1 cellular context compared by ENCODE assay signal in the genomic region with DNA sequence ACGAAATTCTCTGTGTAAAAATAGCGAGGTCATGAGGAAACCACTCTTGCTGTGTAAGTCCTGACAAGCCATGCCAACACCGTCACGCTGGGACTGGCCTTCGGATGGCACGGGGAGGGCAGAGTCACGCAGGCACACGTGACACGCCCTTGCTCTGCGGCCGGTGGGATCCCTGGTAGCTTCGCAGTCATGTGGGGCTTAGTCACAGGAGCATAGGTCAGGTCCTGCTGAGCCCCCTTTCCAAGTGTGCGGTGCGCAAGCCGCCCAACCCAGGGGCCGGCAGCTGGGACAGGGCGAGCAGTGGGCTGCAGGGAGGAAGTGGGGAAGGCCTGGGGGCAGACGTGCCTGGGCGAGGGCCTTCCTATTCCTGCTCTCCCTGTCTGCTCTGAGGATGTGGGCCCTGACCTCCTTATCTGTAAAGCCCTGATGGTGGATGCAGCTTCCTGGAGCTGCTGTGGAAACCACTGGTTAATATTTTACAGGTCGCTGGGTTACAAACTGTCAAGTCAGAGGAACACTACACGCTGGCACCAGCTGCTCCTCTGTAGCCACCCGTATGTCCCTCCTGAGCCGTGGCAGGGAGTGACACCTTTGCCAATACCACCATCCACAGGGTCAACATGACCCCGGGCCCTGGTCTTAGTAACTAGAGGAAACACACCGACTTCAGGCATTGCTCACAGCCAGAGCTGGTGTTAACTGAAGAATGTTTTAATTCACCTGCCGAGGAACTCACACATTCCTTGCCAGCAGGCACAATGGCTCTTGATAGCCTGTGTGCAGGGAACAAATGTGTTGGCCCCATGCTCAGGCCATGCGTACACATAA.
A peak's percentile ranks its signal among the peaks of the same experiment; 100 is the strongest.
TF ChIP-seq lines count a peak whose summit lies in the region.

No MANE protein-coding gene starts in this region.

TF ChIP-seq in HepG2, 621 proteins besides CTCF, POLR2A, EP300 and RAD21 (continued from another document and continues in another):
- TF ChIP-seq, protein P1, sequence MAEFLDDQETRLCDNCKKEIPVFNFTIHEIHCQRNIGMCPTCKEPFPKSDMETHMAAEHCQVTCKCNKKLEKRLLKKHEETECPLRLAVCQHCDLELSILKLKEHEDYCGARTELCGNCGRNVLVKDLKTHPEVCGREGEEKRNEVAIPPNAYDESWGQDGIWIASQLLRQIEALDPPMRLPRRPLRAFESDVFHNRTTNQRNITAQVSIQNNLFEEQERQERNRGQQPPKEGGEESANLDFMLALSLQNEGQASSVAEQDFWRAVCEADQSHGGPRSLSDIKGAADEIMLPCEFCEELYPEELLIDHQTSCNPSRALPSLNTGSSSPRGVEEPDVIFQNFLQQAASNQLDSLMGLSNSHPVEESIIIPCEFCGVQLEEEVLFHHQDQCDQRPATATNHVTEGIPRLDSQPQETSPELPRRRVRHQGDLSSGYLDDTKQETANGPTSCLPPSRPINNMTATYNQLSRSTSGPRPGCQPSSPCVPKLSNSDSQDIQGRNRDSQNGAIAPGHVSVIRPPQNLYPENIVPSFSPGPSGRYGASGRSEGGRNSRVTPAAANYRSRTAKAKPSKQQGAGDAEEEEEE (CRISPR knock-in tag; IDR thresholded peaks at IDR 0.05; ENCODE audit: borderline replicate concordance) = no peak
- TF ChIP-seq U2AF2 (IDR thresholded peaks at IDR 0.05; ENCODE audit: low read depth, low read length) (no peak), ZNF460 (CRISPR knock-in tag; IDR thresholded peaks at IDR 0.05; ENCODE audit: borderline replicate concordance) (no peak), STAT5B (CRISPR knock-in tag; IDR thresholded peaks at IDR 0.05) (no peak), ZNF572 (CRISPR knock-in tag; IDR thresholded peaks at IDR 0.05) (peak; percentile 20; the same call in 1 of the 2 replicates), ZNF44 (CRISPR knock-in tag; IDR thresholded peaks at IDR 0.05) (0 out of 2 replicates have a peak, but pooled peaks have one; percentile 56), RARA (CRISPR knock-in tag; IDR thresholded peaks at IDR 0.05) (peak; percentile 38), YEATS2 (CRISPR knock-in tag; IDR thresholded peaks at IDR 0.05; ENCODE audit: borderline replicate concordance) (peak; percentile 71; the same call in 1 of the 2 replicates), SALL1 (CRISPR knock-in tag; IDR thresholded peaks at IDR 0.05) (peak; percentile 89), YY1 (IDR thresholded peaks at IDR 0.05; ENCODE audit: insufficient read depth, insufficient replicate concordance, low read depth, low read length) (peak; percentile 37), ZNF670 (CRISPR knock-in tag; IDR thresholded peaks at IDR 0.05; ENCODE audit: borderline replicate concordance) (peak; percentile 84; the same call in 1 of the 2 replicates), HIVEP1 (CRISPR knock-in tag; IDR thresholded peaks at IDR 0.05) (peak; percentile 86), ZNF879 (CRISPR knock-in tag; IDR thresholded peaks at IDR 0.05) (no peak), ZNF746 (CRISPR knock-in tag; IDR thresholded peaks at IDR 0.05) (no peak), CEBPG (CRISPR knock-in tag; IDR thresholded peaks at IDR 0.05) (no peak; the same call in 1 of the 2 replicates), FOXC1 (CRISPR knock-in tag; IDR thresholded peaks at IDR 0.05; ENCODE audit: borderline replicate concordance) (peak; percentile 70; the same call in 1 of the 2 replicates), FOSL1 (CRISPR knock-in tag; IDR thresholded peaks at IDR 0.05; ENCODE audit: borderline replicate concordance) (0 out of 2 replicates have a peak, but pooled peaks have one; percentile 70), ZNF34 (CRISPR knock-in tag; IDR thresholded peaks at IDR 0.05; ENCODE audit: borderline replicate concordance) (no peak; the same call in 1 of the 2 replicates), AGO1 (IDR thresholded peaks at IDR 0.05; ENCODE audit: low read depth, low read length, poor library complexity, severe bottlenecking) (peak; percentile 57), ZBTB7A (CRISPR knock-in tag; IDR thresholded peaks at IDR 0.05) (peak; percentile 86), HOXA7 (CRISPR knock-in tag; IDR thresholded peaks at IDR 0.05) (no peak; the same call in 1 of the 2 replicates), NFE2L2 (IDR thresholded peaks at IDR 0.05; ENCODE audit: low read length) (peak; percentile 26; the same call in 1 of the 2 replicates), MTF2 (CRISPR knock-in tag; IDR thresholded peaks at IDR 0.05; ENCODE audit: borderline replicate concordance) (no peak), MIXL1 (CRISPR knock-in tag; IDR thresholded peaks at IDR 0.05) (peak; percentile 19; the same call in 1 of the 2 replicates)
- TF ChIP-seq, protein P2, sequence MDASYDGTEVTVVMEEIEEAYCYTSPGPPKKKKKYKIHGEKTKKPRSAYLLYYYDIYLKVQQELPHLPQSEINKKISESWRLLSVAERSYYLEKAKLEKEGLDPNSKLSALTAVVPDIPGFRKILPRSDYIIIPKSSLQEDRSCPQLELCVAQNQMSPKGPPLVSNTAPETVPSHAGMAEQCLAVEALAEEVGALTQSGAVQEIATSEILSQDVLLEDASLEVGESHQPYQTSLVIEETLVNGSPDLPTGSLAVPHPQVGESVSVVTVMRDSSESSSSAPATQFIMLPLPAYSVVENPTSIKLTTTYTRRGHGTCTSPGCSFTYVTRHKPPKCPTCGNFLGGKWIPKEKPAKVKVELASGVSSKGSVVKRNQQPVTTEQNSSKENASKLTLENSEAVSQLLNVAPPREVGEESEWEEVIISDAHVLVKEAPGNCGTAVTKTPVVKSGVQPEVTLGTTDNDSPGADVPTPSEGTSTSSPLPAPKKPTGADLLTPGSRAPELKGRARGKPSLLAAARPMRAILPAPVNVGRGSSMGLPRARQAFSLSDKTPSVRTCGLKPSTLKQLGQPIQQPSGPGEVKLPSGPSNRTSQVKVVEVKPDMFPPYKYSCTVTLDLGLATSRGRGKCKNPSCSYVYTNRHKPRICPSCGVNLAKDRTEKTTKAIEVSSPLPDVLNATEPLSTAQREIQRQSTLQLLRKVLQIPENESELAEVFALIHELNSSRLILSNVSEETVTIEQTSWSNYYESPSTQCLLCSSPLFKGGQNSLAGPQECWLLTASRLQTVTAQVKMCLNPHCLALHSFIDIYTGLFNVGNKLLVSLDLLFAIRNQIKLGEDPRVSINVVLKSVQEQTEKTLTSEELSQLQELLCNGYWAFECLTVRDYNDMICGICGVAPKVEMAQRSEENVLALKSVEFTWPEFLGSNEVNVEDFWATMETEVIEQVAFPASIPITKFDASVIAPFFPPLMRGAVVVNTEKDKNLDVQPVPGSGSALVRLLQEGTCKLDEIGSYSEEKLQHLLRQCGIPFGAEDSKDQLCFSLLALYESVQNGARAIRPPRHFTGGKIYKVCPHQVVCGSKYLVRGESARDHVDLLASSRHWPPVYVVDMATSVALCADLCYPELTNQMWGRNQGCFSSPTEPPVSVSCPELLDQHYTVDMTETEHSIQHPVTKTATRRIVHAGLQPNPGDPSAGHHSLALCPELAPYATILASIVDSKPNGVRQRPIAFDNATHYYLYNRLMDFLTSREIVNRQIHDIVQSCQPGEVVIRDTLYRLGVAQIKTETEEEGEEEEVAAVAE (CRISPR knock-in tag; IDR thresholded peaks at IDR 0.05; ENCODE audit: borderline replicate concordance) = no peak; the same call in 1 of the 2 replicates
- TF ChIP-seq, protein P3, sequence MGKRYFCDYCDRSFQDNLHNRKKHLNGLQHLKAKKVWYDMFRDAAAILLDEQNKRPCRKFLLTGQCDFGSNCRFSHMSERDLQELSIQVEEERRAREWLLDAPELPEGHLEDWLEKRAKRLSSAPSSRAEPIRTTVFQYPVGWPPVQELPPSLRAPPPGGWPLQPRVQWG (CRISPR knock-in tag; IDR thresholded peaks at IDR 0.05; ENCODE audit: borderline replicate concordance, low read depth) = no peak
- TF ChIP-seq, protein P4, sequence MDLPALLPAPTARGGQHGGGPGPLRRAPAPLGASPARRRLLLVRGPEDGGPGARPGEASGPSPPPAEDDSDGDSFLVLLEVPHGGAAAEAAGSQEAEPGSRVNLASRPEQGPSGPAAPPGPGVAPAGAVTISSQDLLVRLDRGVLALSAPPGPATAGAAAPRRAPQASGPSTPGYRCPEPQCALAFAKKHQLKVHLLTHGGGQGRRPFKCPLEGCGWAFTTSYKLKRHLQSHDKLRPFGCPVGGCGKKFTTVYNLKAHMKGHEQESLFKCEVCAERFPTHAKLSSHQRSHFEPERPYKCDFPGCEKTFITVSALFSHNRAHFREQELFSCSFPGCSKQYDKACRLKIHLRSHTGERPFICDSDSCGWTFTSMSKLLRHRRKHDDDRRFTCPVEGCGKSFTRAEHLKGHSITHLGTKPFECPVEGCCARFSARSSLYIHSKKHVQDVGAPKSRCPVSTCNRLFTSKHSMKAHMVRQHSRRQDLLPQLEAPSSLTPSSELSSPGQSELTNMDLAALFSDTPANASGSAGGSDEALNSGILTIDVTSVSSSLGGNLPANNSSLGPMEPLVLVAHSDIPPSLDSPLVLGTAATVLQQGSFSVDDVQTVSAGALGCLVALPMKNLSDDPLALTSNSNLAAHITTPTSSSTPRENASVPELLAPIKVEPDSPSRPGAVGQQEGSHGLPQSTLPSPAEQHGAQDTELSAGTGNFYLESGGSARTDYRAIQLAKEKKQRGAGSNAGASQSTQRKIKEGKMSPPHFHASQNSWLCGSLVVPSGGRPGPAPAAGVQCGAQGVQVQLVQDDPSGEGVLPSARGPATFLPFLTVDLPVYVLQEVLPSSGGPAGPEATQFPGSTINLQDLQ (CRISPR knock-in tag; IDR thresholded peaks at IDR 0.05) = no peak
- TF ChIP-seq, protein P5, sequence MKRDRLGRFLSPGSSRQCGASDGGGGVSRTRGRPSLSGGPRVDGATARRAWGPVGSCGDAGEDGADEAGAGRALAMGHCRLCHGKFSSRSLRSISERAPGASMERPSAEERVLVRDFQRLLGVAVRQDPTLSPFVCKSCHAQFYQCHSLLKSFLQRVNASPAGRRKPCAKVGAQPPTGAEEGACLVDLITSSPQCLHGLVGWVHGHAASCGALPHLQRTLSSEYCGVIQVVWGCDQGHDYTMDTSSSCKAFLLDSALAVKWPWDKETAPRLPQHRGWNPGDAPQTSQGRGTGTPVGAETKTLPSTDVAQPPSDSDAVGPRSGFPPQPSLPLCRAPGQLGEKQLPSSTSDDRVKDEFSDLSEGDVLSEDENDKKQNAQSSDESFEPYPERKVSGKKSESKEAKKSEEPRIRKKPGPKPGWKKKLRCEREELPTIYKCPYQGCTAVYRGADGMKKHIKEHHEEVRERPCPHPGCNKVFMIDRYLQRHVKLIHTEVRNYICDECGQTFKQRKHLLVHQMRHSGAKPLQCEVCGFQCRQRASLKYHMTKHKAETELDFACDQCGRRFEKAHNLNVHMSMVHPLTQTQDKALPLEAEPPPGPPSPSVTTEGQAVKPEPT (CRISPR knock-in tag; IDR thresholded peaks at IDR 0.05; ENCODE audit: low read depth) = no peak
- TF ChIP-seq, protein P6, sequence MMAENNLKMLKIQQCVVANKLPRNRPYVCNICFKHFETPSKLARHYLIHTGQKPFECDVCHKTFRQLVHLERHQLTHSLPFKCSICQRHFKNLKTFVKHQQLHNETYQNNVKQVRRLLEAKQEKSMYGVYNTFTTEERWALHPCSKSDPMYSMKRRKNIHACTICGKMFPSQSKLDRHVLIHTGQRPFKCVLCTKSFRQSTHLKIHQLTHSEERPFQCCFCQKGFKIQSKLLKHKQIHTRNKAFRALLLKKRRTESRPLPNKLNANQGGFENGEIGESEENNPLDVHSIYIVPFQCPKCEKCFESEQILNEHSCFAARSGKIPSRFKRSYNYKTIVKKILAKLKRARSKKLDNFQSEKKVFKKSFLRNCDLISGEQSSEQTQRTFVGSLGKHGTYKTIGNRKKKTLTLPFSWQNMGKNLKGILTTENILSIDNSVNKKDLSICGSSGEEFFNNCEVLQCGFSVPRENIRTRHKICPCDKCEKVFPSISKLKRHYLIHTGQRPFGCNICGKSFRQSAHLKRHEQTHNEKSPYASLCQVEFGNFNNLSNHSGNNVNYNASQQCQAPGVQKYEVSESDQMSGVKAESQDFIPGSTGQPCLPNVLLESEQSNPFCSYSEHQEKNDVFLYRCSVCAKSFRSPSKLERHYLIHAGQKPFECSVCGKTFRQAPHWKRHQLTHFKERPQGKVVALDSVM (CRISPR knock-in tag; IDR thresholded peaks at IDR 0.05) = no peak
- TF ChIP-seq, protein P7, sequence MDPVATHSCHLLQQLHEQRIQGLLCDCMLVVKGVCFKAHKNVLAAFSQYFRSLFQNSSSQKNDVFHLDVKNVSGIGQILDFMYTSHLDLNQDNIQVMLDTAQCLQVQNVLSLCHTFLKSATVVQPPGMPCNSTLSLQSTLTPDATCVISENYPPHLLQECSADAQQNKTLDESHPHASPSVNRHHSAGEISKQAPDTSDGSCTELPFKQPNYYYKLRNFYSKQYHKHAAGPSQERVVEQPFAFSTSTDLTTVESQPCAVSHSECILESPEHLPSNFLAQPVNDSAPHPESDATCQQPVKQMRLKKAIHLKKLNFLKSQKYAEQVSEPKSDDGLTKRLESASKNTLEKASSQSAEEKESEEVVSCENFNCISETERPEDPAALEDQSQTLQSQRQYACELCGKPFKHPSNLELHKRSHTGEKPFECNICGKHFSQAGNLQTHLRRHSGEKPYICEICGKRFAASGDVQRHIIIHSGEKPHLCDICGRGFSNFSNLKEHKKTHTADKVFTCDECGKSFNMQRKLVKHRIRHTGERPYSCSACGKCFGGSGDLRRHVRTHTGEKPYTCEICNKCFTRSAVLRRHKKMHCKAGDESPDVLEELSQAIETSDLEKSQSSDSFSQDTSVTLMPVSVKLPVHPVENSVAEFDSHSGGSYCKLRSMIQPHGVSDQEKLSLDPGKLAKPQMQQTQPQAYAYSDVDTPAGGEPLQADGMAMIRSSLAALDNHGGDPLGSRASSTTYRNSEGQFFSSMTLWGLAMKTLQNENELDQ (CRISPR knock-in tag; IDR thresholded peaks at IDR 0.05; ENCODE audit: borderline replicate concordance) = no peak
- TF ChIP-seq, protein P8, sequence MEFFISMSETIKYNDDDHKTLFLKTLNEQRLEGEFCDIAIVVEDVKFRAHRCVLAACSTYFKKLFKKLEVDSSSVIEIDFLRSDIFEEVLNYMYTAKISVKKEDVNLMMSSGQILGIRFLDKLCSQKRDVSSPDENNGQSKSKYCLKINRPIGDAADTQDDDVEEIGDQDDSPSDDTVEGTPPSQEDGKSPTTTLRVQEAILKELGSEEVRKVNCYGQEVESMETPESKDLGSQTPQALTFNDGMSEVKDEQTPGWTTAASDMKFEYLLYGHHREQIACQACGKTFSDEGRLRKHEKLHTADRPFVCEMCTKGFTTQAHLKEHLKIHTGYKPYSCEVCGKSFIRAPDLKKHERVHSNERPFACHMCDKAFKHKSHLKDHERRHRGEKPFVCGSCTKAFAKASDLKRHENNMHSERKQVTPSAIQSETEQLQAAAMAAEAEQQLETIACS (CRISPR knock-in tag; IDR thresholded peaks at IDR 0.05) = no peak
- TF ChIP-seq, protein P9, sequence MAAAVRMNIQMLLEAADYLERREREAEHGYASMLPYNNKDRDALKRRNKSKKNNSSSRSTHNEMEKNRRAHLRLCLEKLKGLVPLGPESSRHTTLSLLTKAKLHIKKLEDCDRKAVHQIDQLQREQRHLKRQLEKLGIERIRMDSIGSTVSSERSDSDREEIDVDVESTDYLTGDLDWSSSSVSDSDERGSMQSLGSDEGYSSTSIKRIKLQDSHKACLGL (CRISPR knock-in tag; IDR thresholded peaks at IDR 0.05) = peak; percentile 71
